1 cellular context compared by ENCODE assay signal in genomic region chrX:11113731-11114130, GRCh38.
TF ChIP-seq lines count a peak whose summit lies in the region.

No MANE protein-coding gene starts in this region.

TF ChIP-seq in IMR-90, 13 proteins besides CTCF, POLR2A, EP300 and RAD21:
- no peak for TF ChIP-seq MAZ (IDR thresholded peaks at IDR 0.05; ENCODE audit: borderline replicate concordance, low read depth, low read length)
- no peak for TF ChIP-seq BHLHE40 (IDR thresholded peaks at IDR 0.05; ENCODE audit: low read depth, low read length)
- TF ChIP-seq SMC3 (IDR thresholded peaks at IDR 0.05; ENCODE audit: low read depth, low read length), result no peak
- TF ChIP-seq CEBPB (IDR thresholded peaks at IDR 0.05; ENCODE audit: low read depth, low read length), result no peak
- TF ChIP-seq MXI1 (IDR thresholded peaks at IDR 0.05; ENCODE audit: borderline replicate concordance, low read depth, low read length), result no peak
- no peak for TF ChIP-seq RFX5 (IDR thresholded peaks at IDR 0.05; ENCODE audit: low read depth, low read length)
- TF ChIP-seq RCOR1 (IDR thresholded peaks at IDR 0.05; ENCODE audit: insufficient replicate concordance, low read length), result no peak
- TF ChIP-seq USF2 (IDR thresholded peaks at IDR 0.05; ENCODE audit: low read depth, low read length), result no peak
- no peak for TF ChIP-seq MAFK (IDR thresholded peaks at IDR 0.05; ENCODE audit: low read depth, low read length)
- TF ChIP-seq FOS (IDR thresholded peaks at IDR 0.05; ENCODE audit: low read depth, low read length), result no peak
- TF ChIP-seq ELK1 (IDR thresholded peaks at IDR 0.05; ENCODE audit: borderline replicate concordance, low read depth, low read length), result no peak
